22 cellular contexts compared by ENCODE assay signal in the genomic region with DNA sequence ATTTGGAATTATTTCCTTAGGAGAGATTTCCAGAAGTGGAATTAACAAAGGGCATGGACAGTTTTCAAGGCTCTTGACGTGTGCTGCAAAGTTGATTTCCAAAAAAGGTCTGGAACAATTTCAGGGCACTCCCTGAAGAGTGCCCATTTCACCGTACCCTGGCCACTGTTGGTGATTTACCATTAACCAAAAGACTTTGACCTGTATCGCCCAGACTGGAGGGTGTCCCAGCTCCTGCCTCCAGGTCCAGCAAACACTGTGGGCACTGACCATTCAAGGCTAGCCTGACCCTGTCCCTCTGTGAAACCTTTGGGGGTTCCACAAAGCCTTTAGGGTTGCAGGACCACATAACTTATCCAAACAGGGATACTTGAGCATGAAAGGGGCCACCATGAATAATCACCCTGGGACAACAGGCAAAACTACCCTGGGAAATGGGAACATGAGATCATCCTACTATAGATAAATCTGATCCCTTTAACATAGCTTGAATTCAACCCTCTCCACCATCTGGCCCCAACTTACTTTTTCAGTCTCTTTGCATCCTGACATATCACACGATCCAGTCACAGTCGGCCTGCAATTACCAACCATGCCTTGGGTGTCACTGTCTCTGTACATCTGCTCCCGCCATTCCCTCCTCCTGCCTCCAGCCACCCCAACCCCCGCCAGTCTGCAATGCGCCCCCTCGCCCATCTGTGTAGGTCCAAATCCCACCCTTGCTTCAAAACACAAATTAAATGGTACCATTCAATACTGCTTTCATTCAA. TPM values are rescaled to one million over a fixed set of nuclear protein-coding genes. Genes with fewer than 3 reads are reported as not detected.
"Had no signal": no experiment of that assay in that cellular context is flagged by ENCODE, and none has a peak within 500 bp of the region (broad histone marks: within the 10 kb centered on the region; RNA-seq: fewer than 3 reads in every experiment).

No MANE protein-coding gene starts in this region.

RNA-seq across cellular contexts. Expression of gene NPY4R2, which starts 8.9 kb away (rescaled TPM):
- total RNA-seq: activated B cell treated with CpG ODN at 0.5 μM for 24 hours; activated CD4-positive, alpha-beta memory T cell treated with anti-CD3 and anti-CD28 coated beads for 36 hours; activated CD4-positive, alpha-beta T cell treated with anti-CD3 and anti-CD28 coated beads, Interleukin-2, amount 10 ng/mL, durations not matched to agents 24 days and 14 days; activated CD8-positive, alpha-beta memory T cell treated with anti-CD3 and anti-CD28 coated beads for 36 hours; activated CD8-positive, alpha-beta T cell treated with anti-CD3 and anti-CD28 coated beads for 36 hours; activated naive CD4-positive, alpha-beta T cell treated with anti-CD3 and anti-CD28 coated beads for 36 hours; activated naive CD4-positive, alpha-beta T cell treated with anti-CD3 and anti-CD28 coated beads, Interleukin-2, amount 50 U/mL, for 72 hours; activated naive CD8-positive, alpha-beta T cell treated with anti-CD3 and anti-CD28 coated beads for 36 hours; activated T-cell treated with anti-CD3 and anti-CD28 coated beads, Interleukin-2, amount 50 U/mL, for 4 hours; activated T-cell treated with anti-CD3 and anti-CD28 coated beads, Interleukin-2, amount 50 U/mL, for 72 hours; activated T-helper 1 cell treated with anti-CD3 and anti-CD28 coated beads, Interleukin-12 subunit alpha, Interleukin-12 subunit beta, Interleukin-2, Interleukin-4 antibody, amounts not matched to agents 30 ng/mL and 10 ng/mL and 1 ng/mL, durations not matched to agents 14 hours and 24 hours and 36 hours; activated T-helper 17 cell treated with anti-CD3 and anti-CD28 coated beads, Interleukin-2, amount 50 U/mL, for 72 hours; aorta; astrocyte; body of pancreas; breast epithelium; cardiac septum; T-cell; T-helper 1 cell treated with Interleukin-12 subunit alpha and Interleukin-12 subunit beta and Interleukin-4 antibody, amounts not matched to agents 30 ng/mL and 1 ng/mL, for 36 hours; T-helper 17 cell; T-helper 2 cell treated with Interferon-gamma antibody and Interleukin-4, amounts not matched to agents 100 ng/mL and 5 ng/mL, for 36 hours had no signal
- polyA plus RNA-seq: adrenal gland, aorta had no signal
